Comparison of ENCODE assay signal across 9 cellular contexts in the genomic region with DNA sequence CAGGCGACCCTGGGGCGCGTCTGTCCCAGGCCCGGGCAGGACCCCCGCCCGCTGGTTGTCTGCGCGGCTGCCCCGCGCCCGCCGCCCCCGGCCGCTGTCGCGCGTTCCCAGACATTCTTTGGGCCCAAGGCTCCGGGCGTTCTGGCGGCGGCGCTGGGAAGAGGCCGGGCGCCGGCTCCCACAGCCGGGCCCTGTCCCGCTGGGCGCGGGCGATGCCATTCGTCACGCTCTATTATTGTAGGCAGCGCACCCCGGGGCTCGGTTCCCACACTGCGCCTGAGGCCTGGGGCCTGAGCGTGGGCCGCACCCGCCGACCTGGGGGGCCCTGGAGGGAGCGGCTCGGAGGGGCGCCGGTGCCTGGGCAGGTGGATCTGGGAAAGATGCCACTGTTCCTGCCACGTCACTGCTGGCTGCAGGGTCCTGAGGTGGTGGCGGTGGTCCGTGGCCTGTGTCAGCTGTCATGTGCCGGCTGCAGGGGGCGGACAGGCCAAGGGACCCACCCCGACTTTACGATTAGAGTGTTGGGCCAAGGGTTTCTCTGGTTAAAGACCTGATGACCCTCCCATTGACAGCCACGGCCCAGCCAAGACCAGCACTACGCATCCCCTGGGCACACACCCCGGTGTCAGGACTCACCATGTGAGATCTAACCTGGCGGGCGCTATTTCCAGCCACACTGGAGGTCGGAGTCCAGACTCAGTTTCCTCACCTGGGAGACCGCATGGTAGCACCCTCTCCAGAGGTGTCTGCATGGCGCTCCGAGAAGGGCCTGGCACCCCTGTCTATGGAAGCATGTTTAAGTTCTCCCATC. TPM values are rescaled to one million over a fixed set of nuclear protein-coding genes. Genes with fewer than 3 reads are reported as not detected.
DNase-seq lines count a peak whose midpoint lies in the region; ATAC-seq and TF ChIP-seq lines count a peak whose summit lies in the region.
"Had no signal": no experiment of that assay in that cellular context is flagged by ENCODE, and none has a peak within 500 bp of the region (broad histone marks: within the 10 kb centered on the region; RNA-seq: fewer than 3 reads in every experiment).

No MANE protein-coding gene starts in this region.

- intact Hi-C loops in left ventricle myocardium inferior (cut with micrococcal nuclease), result no loop called here

- H3K36me3 ChIP-seq in BJ (ENCODE audit: control insufficient read depth, insufficient read depth, low read length), result no peaks in the 10 kb centered on the region
- H3K36me3 ChIP-seq in Peyer's patch, result no peaks in the 10 kb centered on the region
- H3K36me3 ChIP-seq in left ventricle myocardium inferior, result no peaks in the 10 kb centered on the region
- no peaks in the 10 kb centered on the region for H3K36me3 ChIP-seq in rectal smooth muscle tissue (ENCODE audit: control insufficient read depth, insufficient read depth, low read length)

- peak overlapping the region; percentile 10 for H3K4me3 ChIP-seq in BJ (ENCODE audit: low read depth, low read length)
- peak overlapping the region; percentile 14 to 46 (median 35) for H3K4me3 ChIP-seq in Peyer's patch
- peak overlapping the region; percentile 67 for H3K4me3 ChIP-seq in left ventricle myocardium inferior
- H3K4me3 ChIP-seq in rectal smooth muscle tissue (ENCODE audit: low read length), result peak overlapping the region; percentile 15
- H3K4me3 ChIP-seq: lung had no signal

- ATAC-seq in GM19351 (IDR thresholded peaks at IDR 0.05; ENCODE audit: unreplicated experiment), result no peak
- ATAC-seq in GM21515 (IDR thresholded peaks at IDR 0.05; ENCODE audit: unreplicated experiment), result no peak

- no peak for DNase-seq in BJ (ENCODE audit: low read depth)
- DNase-seq in Peyer's patch, result peak in 1 of 3 donors; percentile 44
- peak; percentile 29 for DNase-seq in left ventricle myocardium inferior
- DNase-seq in KG1 (lab: John Stamatoyannopoulos, UW), result no peak
- DNase-seq in LoVo (ENCODE audit: low spot score), result no peak

- CTCF ChIA-PET in BJ (lab: Yijun Ruan, JAX), result no interaction called here

- TF ChIP-seq CTCF in BJ (IDR thresholded peaks at IDR 0.05; ENCODE audit: insufficient read depth, low read depth, low read length) (no peak), Peyer's patch (IDR thresholded peaks at IDR 0.05) (no peak), left ventricle myocardium inferior (IDR thresholded peaks at IDR 0.05; ENCODE audit: borderline replicate concordance) (no peak)

- POLR2A ChIA-PET in BJ (lab: Charles Lee), result no interaction called here

- H3K27me3 ChIP-seq in BJ (ENCODE audit: control insufficient read depth, insufficient read depth, low read length), result no peaks in the 10 kb centered on the region
- no peaks in the 10 kb centered on the region for H3K27me3 ChIP-seq in Peyer's patch
- no peaks in the 10 kb centered on the region for H3K27me3 ChIP-seq in left ventricle myocardium inferior (ENCODE audit: low read depth)
- H3K27me3 ChIP-seq in rectal smooth muscle tissue (ENCODE audit: control insufficient read depth, insufficient read depth, low read length), result peaks cover 8% of the 10 kb centered on the region

- no peak for TF ChIP-seq POLR2A in Peyer's patch (IDR thresholded peaks at IDR 0.05)

- H3K27ac ChIP-seq in Peyer's patch (peak overlapping the region in 3 of 4 donors; percentile 17 to 35 (median 35)), left ventricle myocardium inferior (replicated peaks) (peak overlapping the region; percentile 75), rectal smooth muscle tissue (ENCODE audit: low read depth, low read length) (peak overlapping the region; percentile 70)

- H3K9me3 ChIP-seq in Peyer's patch (peaks cover 0 to 6% (median 0%) of the 10 kb centered on the region in 4 donors), left ventricle myocardium inferior (replicated peaks) (peaks cover 14% of the 10 kb centered on the region)

- H3K4me1 ChIP-seq in Peyer's patch (peaks cover 0 to 14% (median 3%) of the 10 kb centered on the region in 4 donors), left ventricle myocardium inferior (peaks cover 39% of the 10 kb centered on the region), rectal smooth muscle tissue (ENCODE audit: control insufficient read depth, insufficient read depth, low read length) (no peaks in the 10 kb centered on the region)

- H3K9ac ChIP-seq in rectal smooth muscle tissue (ENCODE audit: low read length), result no peak overlapping the region

RNA-seq across cellular contexts. Expression of gene ADARB1, which starts 55.1 kb away (rescaled TPM):
- polyA plus RNA-seq in BJ (2011; rRNA removed), result 8.9 and 10.9 TPM in 2 replicates
- 13.5 and 15.4 TPM in 2 replicates for polyA minus RNA-seq in BJ (2011; rRNA and poly(A)+ RNA removed)
- 10 to 100 TPM in 2 of 4 donors, 1 to 10 TPM in 2; 7.4 to 47.9 (median 10.0) TPM for total RNA-seq in Peyer's patch
- total RNA-seq in left ventricle myocardium inferior, result 15.5 TPM

Comparison
In these comparisons a context has a peak if more than half of its experiments do, and no peak if none do; other contexts are left out.
1. H3K4me3 ChIP-seq: peak in every context shown above with its lines; median percentile 67 in left ventricle myocardium inferior; 35 in Peyer's patch; 15 in rectal smooth muscle tissue; 10 in BJ.